ENCODE assay signal across 1 cellular context in the genomic region with DNA sequence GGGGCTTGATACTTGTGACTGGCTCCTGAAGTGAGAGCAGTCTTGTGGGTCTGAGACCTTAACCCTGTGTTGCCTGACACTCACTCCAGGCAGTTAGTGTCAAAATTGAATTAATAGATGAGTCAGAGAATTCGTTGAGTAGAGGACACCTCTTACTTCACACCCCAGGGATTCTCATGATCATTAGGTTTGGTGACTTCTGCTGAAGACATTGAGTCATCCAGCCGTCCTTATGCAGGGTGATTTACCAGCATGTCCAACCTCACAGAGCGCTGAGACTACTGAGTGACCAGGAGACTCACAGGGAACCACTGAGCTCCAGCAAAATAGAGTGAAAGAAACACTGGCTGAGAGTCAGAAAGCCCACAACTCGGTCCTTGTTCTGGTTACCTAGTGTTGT.
TF ChIP-seq lines count a peak whose summit lies in the region.

No MANE protein-coding gene starts in this region.

TF ChIP-seq in SK-N-SH, 30 proteins besides CTCF, POLR2A, EP300 and RAD21 (continued from another document):
- TF ChIP-seq, protein P1, sequence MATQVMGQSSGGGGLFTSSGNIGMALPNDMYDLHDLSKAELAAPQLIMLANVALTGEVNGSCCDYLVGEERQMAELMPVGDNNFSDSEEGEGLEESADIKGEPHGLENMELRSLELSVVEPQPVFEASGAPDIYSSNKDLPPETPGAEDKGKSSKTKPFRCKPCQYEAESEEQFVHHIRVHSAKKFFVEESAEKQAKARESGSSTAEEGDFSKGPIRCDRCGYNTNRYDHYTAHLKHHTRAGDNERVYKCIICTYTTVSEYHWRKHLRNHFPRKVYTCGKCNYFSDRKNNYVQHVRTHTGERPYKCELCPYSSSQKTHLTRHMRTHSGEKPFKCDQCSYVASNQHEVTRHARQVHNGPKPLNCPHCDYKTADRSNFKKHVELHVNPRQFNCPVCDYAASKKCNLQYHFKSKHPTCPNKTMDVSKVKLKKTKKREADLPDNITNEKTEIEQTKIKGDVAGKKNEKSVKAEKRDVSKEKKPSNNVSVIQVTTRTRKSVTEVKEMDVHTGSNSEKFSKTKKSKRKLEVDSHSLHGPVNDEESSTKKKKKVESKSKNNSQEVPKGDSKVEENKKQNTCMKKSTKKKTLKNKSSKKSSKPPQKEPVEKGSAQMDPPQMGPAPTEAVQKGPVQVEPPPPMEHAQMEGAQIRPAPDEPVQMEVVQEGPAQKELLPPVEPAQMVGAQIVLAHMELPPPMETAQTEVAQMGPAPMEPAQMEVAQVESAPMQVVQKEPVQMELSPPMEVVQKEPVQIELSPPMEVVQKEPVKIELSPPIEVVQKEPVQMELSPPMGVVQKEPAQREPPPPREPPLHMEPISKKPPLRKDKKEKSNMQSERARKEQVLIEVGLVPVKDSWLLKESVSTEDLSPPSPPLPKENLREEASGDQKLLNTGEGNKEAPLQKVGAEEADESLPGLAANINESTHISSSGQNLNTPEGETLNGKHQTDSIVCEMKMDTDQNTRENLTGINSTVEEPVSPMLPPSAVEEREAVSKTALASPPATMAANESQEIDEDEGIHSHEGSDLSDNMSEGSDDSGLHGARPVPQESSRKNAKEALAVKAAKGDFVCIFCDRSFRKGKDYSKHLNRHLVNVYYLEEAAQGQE (IDR thresholded peaks at IDR 0.05; ENCODE audit: low read depth, low read length): no peak
- TF ChIP-seq, protein P2, sequence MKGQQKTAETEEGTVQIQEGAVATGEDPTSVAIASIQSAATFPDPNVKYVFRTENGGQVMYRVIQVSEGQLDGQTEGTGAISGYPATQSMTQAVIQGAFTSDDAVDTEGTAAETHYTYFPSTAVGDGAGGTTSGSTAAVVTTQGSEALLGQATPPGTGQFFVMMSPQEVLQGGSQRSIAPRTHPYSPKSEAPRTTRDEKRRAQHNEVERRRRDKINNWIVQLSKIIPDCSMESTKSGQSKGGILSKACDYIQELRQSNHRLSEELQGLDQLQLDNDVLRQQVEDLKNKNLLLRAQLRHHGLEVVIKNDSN (IDR thresholded peaks at IDR 0.05; ENCODE audit: borderline replicate concordance, low read depth): no peak
- TF ChIP-seq ELF1 (IDR thresholded peaks at IDR 0.05): no peak
- TF ChIP-seq GATA2 (CRISPR knock-in tag; IDR thresholded peaks at IDR 0.05): no peak
- no peak for TF ChIP-seq NRF1 (IDR thresholded peaks at IDR 0.05; ENCODE audit: low read depth, low read length)
